ENCODE assay signal across 1 cellular context in genomic region chr7:76281006-76281705, GRCh38.
A peak's percentile ranks its signal among the peaks of the same experiment; 100 is the strongest.
TF ChIP-seq lines count a peak whose summit lies in the region.

No MANE protein-coding gene starts in this region.

TF ChIP-seq in HEK293, 187 proteins besides CTCF, POLR2A, EP300 and RAD21 (continued from another document):
- TF ChIP-seq ZBTB26 (tag by site-specific recombination; optimal IDR thresholded peaks at IDR 0.05) (peak; percentile 65), ZNF792 (tag by site-specific recombination; IDR thresholded peaks at IDR 0.05) (peak; percentile 21; the same call in 1 of the 2 replicates), ZNF398 (tag by site-specific recombination; IDR thresholded peaks at IDR 0.05) (peak; percentile 71), ZSCAN18 (tag by site-specific recombination; IDR thresholded peaks at IDR 0.05) (0 out of 2 replicates have a peak, but pooled peaks have one; percentile 27), ZNF639 (tag by site-specific recombination; IDR thresholded peaks at IDR 0.05) (peak; percentile 69; the same call in 1 of the 2 replicates), EGR2 (tag by site-specific recombination; IDR thresholded peaks at IDR 0.05; ENCODE audit: low read depth) (peak; percentile 78), ZNF596 (tag by site-specific recombination; IDR thresholded peaks at IDR 0.05) (peak; percentile 97), ZNF335 (tag by site-specific recombination; conservative IDR thresholded peaks at IDR 0.05) (peak; percentile 41; the same call in 1 of the 2 replicates), GLI4 (tag by site-specific recombination; IDR thresholded peaks at IDR 0.05) (peak; percentile 79; the same call in 1 of the 2 replicates), ZNF2 (tag by site-specific recombination; IDR thresholded peaks at IDR 0.05) (0 out of 2 replicates have a peak, but pooled peaks have one; percentile 40), HOXA7 (CRISPR knock-in tag; IDR thresholded peaks at IDR 0.05; ENCODE audit: borderline replicate concordance) (no peak), ZNF510 (tag by site-specific recombination; IDR thresholded peaks at IDR 0.05; ENCODE audit: insufficient replicate concordance) (no peak), ZNF776 (tag by site-specific recombination; IDR thresholded peaks at IDR 0.05; ENCODE audit: borderline replicate concordance) (peak; percentile 25; the same call in 1 of the 2 replicates), SALL2 (tag by site-specific recombination; IDR thresholded peaks at IDR 0.05; ENCODE audit: borderline replicate concordance) (peak; percentile 87; the same call in 1 of the 2 replicates), KLF8 (tag by site-specific recombination; IDR thresholded peaks at IDR 0.05) (peak; percentile 42; the same call in 1 of the 2 replicates), ZNF677 (tag by site-specific recombination; IDR thresholded peaks at IDR 0.05) (no peak)
